1 cellular context compared by ENCODE assay signal in the genomic region with DNA sequence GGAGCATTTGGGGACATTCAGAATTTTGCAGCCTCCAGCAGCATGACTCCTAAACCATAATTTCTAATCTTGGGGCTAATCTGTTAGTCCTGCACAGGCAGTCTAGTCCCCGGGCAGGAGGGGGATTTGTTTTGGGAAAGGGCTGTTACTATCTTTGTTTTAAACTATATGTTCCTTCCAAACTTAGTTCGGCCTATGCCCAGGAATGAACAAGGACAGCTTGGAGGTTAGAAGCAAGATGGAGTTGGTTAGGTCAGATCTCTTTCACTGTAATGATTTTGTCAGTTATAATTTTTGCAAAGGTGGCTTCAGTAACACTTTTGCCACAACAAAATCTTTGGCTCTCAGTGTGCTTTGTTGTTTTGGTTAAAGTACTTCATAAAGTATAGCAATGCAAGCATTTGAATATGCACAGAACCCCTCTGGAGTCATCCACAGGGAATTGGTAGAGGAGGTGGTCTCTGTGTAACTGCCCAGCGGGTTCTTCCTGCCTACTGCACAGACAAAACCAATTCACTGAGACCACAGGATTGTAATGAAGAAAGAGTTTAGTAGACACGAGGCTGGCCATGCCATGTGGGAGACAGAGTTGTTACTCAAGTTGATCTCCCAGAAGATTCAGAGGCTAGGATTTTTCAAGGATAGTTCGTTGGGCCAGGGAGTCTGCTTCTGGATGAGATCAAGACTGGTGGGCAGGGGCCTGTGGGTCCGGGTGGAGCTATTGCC.
TF ChIP-seq lines count a peak whose summit lies in the region.

No MANE protein-coding gene starts in this region.

TF ChIP-seq in K562, 482 proteins besides CTCF, POLR2A, EP300 and RAD21 (continued from another document):
- TF ChIP-seq, protein P1, sequence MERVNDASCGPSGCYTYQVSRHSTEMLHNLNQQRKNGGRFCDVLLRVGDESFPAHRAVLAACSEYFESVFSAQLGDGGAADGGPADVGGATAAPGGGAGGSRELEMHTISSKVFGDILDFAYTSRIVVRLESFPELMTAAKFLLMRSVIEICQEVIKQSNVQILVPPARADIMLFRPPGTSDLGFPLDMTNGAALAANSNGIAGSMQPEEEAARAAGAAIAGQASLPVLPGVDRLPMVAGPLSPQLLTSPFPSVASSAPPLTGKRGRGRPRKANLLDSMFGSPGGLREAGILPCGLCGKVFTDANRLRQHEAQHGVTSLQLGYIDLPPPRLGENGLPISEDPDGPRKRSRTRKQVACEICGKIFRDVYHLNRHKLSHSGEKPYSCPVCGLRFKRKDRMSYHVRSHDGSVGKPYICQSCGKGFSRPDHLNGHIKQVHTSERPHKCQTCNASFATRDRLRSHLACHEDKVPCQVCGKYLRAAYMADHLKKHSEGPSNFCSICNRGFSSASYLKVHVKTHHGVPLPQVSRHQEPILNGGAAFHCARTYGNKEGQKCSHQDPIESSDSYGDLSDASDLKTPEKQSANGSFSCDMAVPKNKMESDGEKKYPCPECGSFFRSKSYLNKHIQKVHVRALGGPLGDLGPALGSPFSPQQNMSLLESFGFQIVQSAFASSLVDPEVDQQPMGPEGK (CRISPR knock-in tag; IDR thresholded peaks at IDR 0.05; ENCODE audit: borderline replicate concordance): peak; percentile 96
- TF ChIP-seq ZNF696 (CRISPR knock-in tag; conservative IDR thresholded peaks at IDR 0.05) (peak; percentile 87; the same call in 1 of the 2 replicates), ZNF785 (CRISPR knock-in tag; IDR thresholded peaks at IDR 0.05) (peak; percentile 90), MAFG (tag; conservative IDR thresholded peaks at IDR 0.05) (peak; percentile 43), NUFIP1 (IDR thresholded peaks at IDR 0.05; ENCODE audit: partially characterized antibody) (peak; percentile 68), ZNF764 (CRISPR knock-in tag; IDR thresholded peaks at IDR 0.05; ENCODE audit: low read depth) (0 out of 2 replicates have a peak, but pooled peaks have one; percentile 41), ZNF239 (CRISPR knock-in tag; IDR thresholded peaks at IDR 0.05) (peak; percentile 94), ZNF655 (CRISPR knock-in tag; IDR thresholded peaks at IDR 0.05) (peak; percentile 81), ZFPM2 (CRISPR knock-in tag; IDR thresholded peaks at IDR 0.05) (peak; percentile 95; the same call in 1 of the 2 replicates), GTF2A2 (tag; IDR thresholded peaks at IDR 0.05) (peak; percentile 97), MYNN (IDR thresholded peaks at IDR 0.05) (no peak), MYNN (CRISPR knock-in tag; IDR thresholded peaks at IDR 0.05) (no peak), ZNF354B (CRISPR knock-in tag; IDR thresholded peaks at IDR 0.05) (peak; percentile 92), ZNF766 (CRISPR knock-in tag; conservative IDR thresholded peaks at IDR 0.05) (peak; percentile 97), SIRT6 (IDR thresholded peaks at IDR 0.05; ENCODE audit: low read depth, low read length) (no peak), CEBPG (CRISPR knock-in tag; IDR thresholded peaks at IDR 0.05) (no peak), CEBPG (tag; conservative IDR thresholded peaks at IDR 0.05 in 1 of 2, IDR thresholded peaks at IDR 0.05 in 1 of 2) (0 out of 4 replicates have a peak, but pooled peaks of 1 of the 2 experiments have one; percentile 6), NR2C1 (IDR thresholded peaks at IDR 0.05) (no peak), NR2C1 (tag; IDR thresholded peaks at IDR 0.05) (peak; percentile 93), JUNB (CRISPR knock-in tag; conservative IDR thresholded peaks at IDR 0.05) (0 out of 2 replicates have a peak, but pooled peaks have one; percentile 30), NR2F6 (CRISPR knock-in tag; IDR thresholded peaks at IDR 0.05) (peak; percentile 94), ZNF133 (CRISPR knock-in tag; IDR thresholded peaks at IDR 0.05) (peak; percentile 97), ZBTB17 (CRISPR knock-in tag; IDR thresholded peaks at IDR 0.05) (peak; percentile 96), CCAR2 (IDR thresholded peaks at IDR 0.05; ENCODE audit: low read depth, low read length) (no peak), CTBP1 (IDR thresholded peaks at IDR 0.05; ENCODE audit: borderline replicate concordance) (no peak), KLF13 (tag; IDR thresholded peaks at IDR 0.05; ENCODE audit: borderline replicate concordance, low read depth) (peak; percentile 84), ZNF507 (tag; conservative IDR thresholded peaks at IDR 0.05) (peak; percentile 73), ZNF639 (CRISPR knock-in tag; conservative IDR thresholded peaks at IDR 0.05 in 1 of 2, IDR thresholded peaks at IDR 0.05 in 1 of 2) (peak in 1 of 2 experiments; percentile 98; a peak in 2 of 4 replicates), TCF15 (CRISPR knock-in tag; IDR thresholded peaks at IDR 0.05) (peak; percentile 97), MED1 (CRISPR knock-in tag; IDR thresholded peaks at IDR 0.05; ENCODE audit: borderline replicate concordance) (no peak), HSF4 (CRISPR knock-in tag; IDR thresholded peaks at IDR 0.05; ENCODE audit: borderline replicate concordance) (peak; percentile 96), ZNF175 (CRISPR knock-in tag; IDR thresholded peaks at IDR 0.05; ENCODE audit: low read depth) (peak; percentile 97), ETS2 (tag; IDR thresholded peaks at IDR 0.05; ENCODE audit: borderline replicate concordance, poor library complexity, severe bottlenecking) (peak; percentile 80)
- TF ChIP-seq, protein P2, sequence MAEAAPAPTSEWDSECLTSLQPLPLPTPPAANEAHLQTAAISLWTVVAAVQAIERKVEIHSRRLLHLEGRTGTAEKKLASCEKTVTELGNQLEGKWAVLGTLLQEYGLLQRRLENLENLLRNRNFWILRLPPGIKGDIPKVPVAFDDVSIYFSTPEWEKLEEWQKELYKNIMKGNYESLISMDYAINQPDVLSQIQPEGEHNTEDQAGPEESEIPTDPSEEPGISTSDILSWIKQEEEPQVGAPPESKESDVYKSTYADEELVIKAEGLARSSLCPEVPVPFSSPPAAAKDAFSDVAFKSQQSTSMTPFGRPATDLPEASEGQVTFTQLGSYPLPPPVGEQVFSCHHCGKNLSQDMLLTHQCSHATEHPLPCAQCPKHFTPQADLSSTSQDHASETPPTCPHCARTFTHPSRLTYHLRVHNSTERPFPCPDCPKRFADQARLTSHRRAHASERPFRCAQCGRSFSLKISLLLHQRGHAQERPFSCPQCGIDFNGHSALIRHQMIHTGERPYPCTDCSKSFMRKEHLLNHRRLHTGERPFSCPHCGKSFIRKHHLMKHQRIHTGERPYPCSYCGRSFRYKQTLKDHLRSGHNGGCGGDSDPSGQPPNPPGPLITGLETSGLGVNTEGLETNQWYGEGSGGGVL (CRISPR knock-in tag; IDR thresholded peaks at IDR 0.05): peak; percentile 90
- TF ChIP-seq, protein P3, sequence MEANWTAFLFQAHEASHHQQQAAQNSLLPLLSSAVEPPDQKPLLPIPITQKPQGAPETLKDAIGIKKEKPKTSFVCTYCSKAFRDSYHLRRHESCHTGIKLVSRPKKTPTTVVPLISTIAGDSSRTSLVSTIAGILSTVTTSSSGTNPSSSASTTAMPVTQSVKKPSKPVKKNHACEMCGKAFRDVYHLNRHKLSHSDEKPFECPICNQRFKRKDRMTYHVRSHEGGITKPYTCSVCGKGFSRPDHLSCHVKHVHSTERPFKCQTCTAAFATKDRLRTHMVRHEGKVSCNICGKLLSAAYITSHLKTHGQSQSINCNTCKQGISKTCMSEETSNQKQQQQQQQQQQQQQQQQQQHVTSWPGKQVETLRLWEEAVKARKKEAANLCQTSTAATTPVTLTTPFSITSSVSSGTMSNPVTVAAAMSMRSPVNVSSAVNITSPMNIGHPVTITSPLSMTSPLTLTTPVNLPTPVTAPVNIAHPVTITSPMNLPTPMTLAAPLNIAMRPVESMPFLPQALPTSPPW (CRISPR knock-in tag; IDR thresholded peaks at IDR 0.05): peak; percentile 67
